28 cellular contexts compared by ENCODE assay signal in genomic region chr1:44757420-44757819, GRCh38. TPM values are rescaled to one million over a fixed set of nuclear protein-coding genes. Genes with fewer than 3 reads are reported as not detected.
DNase-seq lines count a peak whose midpoint lies in the region; ATAC-seq, FAIRE-seq and TF ChIP-seq lines count a peak whose summit lies in the region.
"Had no signal": no experiment of that assay in that cellular context is flagged by ENCODE, and none has a peak within 500 bp of the region (broad histone marks: within the 10 kb centered on the region; RNA-seq: fewer than 3 reads in every experiment).

No MANE protein-coding gene starts in this region.

- POLR2A ChIA-PET in OCI-LY7 (lab: Charles Lee): no interaction called here

- no peak overlapping the region for H3K9ac ChIP-seq in neuronal stem cell (ENCODE audit: low read depth, low read length, poor library complexity)
- H3K9ac ChIP-seq: BLaER1 treated with 17β-estradiol and CSF1 and Interleukin-3, amounts not matched to agents 10 nM and 100 nM; SK-N-SH had no signal

- BruUV-seq in OCI-LY7 (replicated peaks; lab: Mats Ljungman, UMichigan): no TSS peak

- no peak overlapping the region for H2BK120ac ChIP-seq in neuronal stem cell (ENCODE audit: low read depth, low read length)

- no peak overlapping the region for H2BK15ac ChIP-seq in neuronal stem cell (ENCODE audit: low read length)

- peak overlapping the region; percentile 64 for H3K27ac ChIP-seq in OCI-LY7 (ENCODE audit: low read depth, low read length, poor library complexity, severe bottlenecking)
- no peak overlapping the region for H3K27ac ChIP-seq in neuronal stem cell (replicated peaks; ENCODE audit: low read length)
- H3K27ac ChIP-seq: adrenal gland; BLaER1 treated with 17β-estradiol and CSF1 and Interleukin-3, amounts not matched to agents 10 nM and 100 nM; heart right ventricle; thoracic aorta had no signal

- no peak overlapping the region for H3K4me3 Mint-ChIP-seq in natural killer cell treated with Interleukin-12 subunit alpha and Interleukin-12 subunit beta and Interleukin-15 and Interleukin-18, amount 100 ng/mL, for 72 hours
- H3K4me3 Mint-ChIP-seq in natural killer cell: no peak overlapping the region

- H3K23ac ChIP-seq in neuronal stem cell (ENCODE audit: low read depth, low read length, poor library complexity): no peak overlapping the region

- peaks cover 5% of the 10 kb centered on the region for H3K36me3 Mint-ChIP-seq in natural killer cell treated with Interleukin-12 subunit alpha and Interleukin-12 subunit beta and Interleukin-15 and Interleukin-18, amount 100 ng/mL, for 72 hours
- no peaks in the 10 kb centered on the region for H3K36me3 Mint-ChIP-seq in natural killer cell

- no peak for DNase-seq in natural killer cell treated with Interleukin-12 subunit alpha and Interleukin-12 subunit beta and Interleukin-15 and Interleukin-18, amount 100 ng/mL, for 72 hours (ENCODE audit: low spot score)
- no peak for DNase-seq in natural killer cell
- peak; percentile 67 for DNase-seq in OCI-LY7 (ENCODE audit: low spot score)
- no peak for DNase-seq in NCI-H82 treated with DMSO at 0.1 percent for 48 hours (lab: John Stamatoyannopoulos, UW; ENCODE audit: unreplicated experiment)
- DNase-seq in neuronal stem cell (ENCODE audit: low spot score): no peak
- no peak for DNase-seq in D721Med (ENCODE audit: insufficient read length, low spot score)
- DNase-seq in NCI-H524 (lab: John Stamatoyannopoulos, UW): no peak
- DNase-seq: activated CD4-positive, CD25-positive, alpha-beta regulatory T cell; adrenal gland; Calu3; cortex of kidney; heart right ventricle; KBM-7; left lung; midbrain; MV-4-11; NCI-H187 treated with DMSO at 0.1 percent for 48 hours; NCI-H2227 treated with DMSO at 0.1 percent for 48 hours; SK-N-SH; stimulated activated naive CD4-positive, alpha-beta T cell; T-helper 9 cell had no signal

- no peak overlapping the region for H4K91ac ChIP-seq in neuronal stem cell (ENCODE audit: low read depth, low read length, poor library complexity)

- H2BK12ac ChIP-seq in neuronal stem cell (ENCODE audit: low read length): no peak overlapping the region

- H3K79me1 ChIP-seq in neuronal stem cell (ENCODE audit: low read depth, low read length): no peaks in the 10 kb centered on the region

- H3K27me3 ChIP-seq in neuronal stem cell (ENCODE audit: control insufficient read depth in 3 of 3, insufficient read depth in 3 of 3, low read depth in 1 of 3, low read length in 3 of 3): no peaks in the 10 kb centered on the region
- H3K27me3 ChIP-seq: adrenal gland; BLaER1 treated with 17β-estradiol and CSF1 and Interleukin-3, amounts not matched to agents 10 nM and 100 nM; heart right ventricle; left lung had no signal

- no peak overlapping the region for H2BK5ac ChIP-seq in neuronal stem cell (ENCODE audit: low read length)

- CTCF ChIA-PET in OCI-LY7 (lab: Charles Lee; ENCODE audit: unreplicated experiment): no interaction called here

- no peaks in the 10 kb centered on the region for H3K27me3 Mint-ChIP-seq in natural killer cell treated with Interleukin-12 subunit alpha and Interleukin-12 subunit beta and Interleukin-15 and Interleukin-18, amount 100 ng/mL, for 72 hours
- H3K27me3 Mint-ChIP-seq in natural killer cell (ENCODE audit: low read depth in 2 of 2): no peaks in the 10 kb centered on the region

- no peaks in the 10 kb centered on the region for H3K79me2 ChIP-seq in OCI-LY7 (ENCODE audit: insufficient read depth, low read depth, low read length)

- peaks cover 100% of the 10 kb centered on the region for H3K36me3 ChIP-seq in OCI-LY7 (ENCODE audit: insufficient read depth, low read length)
- peaks cover 75 to 100% of the 10 kb centered on the region in 2 donors for H3K36me3 ChIP-seq in neuronal stem cell (replicated peaks in 1 of 2; ENCODE audit: control insufficient read depth in 2 of 2, insufficient read depth in 2 of 2, low read length in 2 of 2)
- H3K36me3 ChIP-seq: adrenal gland, thoracic aorta had no signal

- H3K4me1 ChIP-seq in OCI-LY7 (ENCODE audit: insufficient read depth, low read length, poor library complexity, severe bottlenecking) (peaks cover 24% of the 10 kb centered on the region), neuronal stem cell (ENCODE audit: control insufficient read depth in 2 of 2, insufficient read depth in 1 of 2, low read depth in 1 of 2, low read length in 2 of 2) (no peaks in the 10 kb centered on the region)
- H3K4me1 ChIP-seq: adrenal gland, left lung had no signal

- intact Hi-C loops in natural killer cell (cut with micrococcal nuclease): no loop called here
- intact Hi-C loops in OCI-LY7 (cut with micrococcal nuclease; ENCODE audit: unreplicated experiment): no loop called here

- H3K4ac ChIP-seq in neuronal stem cell (ENCODE audit: low read length): no peak overlapping the region

- no peak overlapping the region for H4K8ac ChIP-seq in neuronal stem cell (ENCODE audit: low read depth, low read length)

- H3K9me3 Mint-ChIP-seq in natural killer cell treated with Interleukin-12 subunit alpha and Interleukin-12 subunit beta and Interleukin-15 and Interleukin-18, amount 100 ng/mL, for 72 hours: no peaks in the 10 kb centered on the region
- H3K9me3 Mint-ChIP-seq in natural killer cell: no peaks in the 10 kb centered on the region

- H3K4me3 ChIP-seq in OCI-LY7 (ENCODE audit: low read depth, low read length, poor library complexity, severe bottlenecking): peak overlapping the region; percentile 25
- H3K4me3 ChIP-seq in neuronal stem cell (ENCODE audit: low read length in 2 of 2): no peak overlapping the region
- H3K4me3 ChIP-seq: adrenal gland; BLaER1 treated with 17β-estradiol and CSF1 and Interleukin-3, amounts not matched to agents 10 nM and 100 nM; heart right ventricle; left lung; thoracic aorta had no signal

- peaks cover 4 to 5% of the 10 kb centered on the region in 2 donors for H3K4me1 Mint-ChIP-seq in natural killer cell treated with Interleukin-12 subunit alpha and Interleukin-12 subunit beta and Interleukin-15 and Interleukin-18, amount 100 ng/mL, for 72 hours (ENCODE audit: low read depth in 2 of 2)
- peaks cover 0 to 8% of the 10 kb centered on the region in 2 donors for H3K4me1 Mint-ChIP-seq in natural killer cell

- no peak for TF ChIP-seq CTCF in natural killer cell (IDR thresholded peaks at IDR 0.05)
- no peak for TF ChIP-seq CTCF in OCI-LY7 (conservative IDR thresholded peaks at IDR 0.05; ENCODE audit: low read length)
- TF ChIP-seq CTCF in D721Med (IDR thresholded peaks at IDR 0.05; ENCODE audit: insufficient read depth, missing control alignments): no peak

- no peak for FAIRE-seq in D721Med (lab: Jason Lieb, UNC)

- H3K27ac Mint-ChIP-seq in natural killer cell treated with Interleukin-12 subunit alpha and Interleukin-12 subunit beta and Interleukin-15 and Interleukin-18, amount 100 ng/mL, for 72 hours: peak overlapping the region in 1 of 2 donors; percentile 75
- H3K27ac Mint-ChIP-seq in natural killer cell: no peak overlapping the region

- H4K20me1 ChIP-seq in OCI-LY7 (ENCODE audit: insufficient read depth, low read length): no peaks in the 10 kb centered on the region

- H3K4me2 ChIP-seq in OCI-LY7 (ENCODE audit: low read length) (peak overlapping the region; percentile 75), neuronal stem cell (ENCODE audit: insufficient read depth, low read length, poor library complexity, severe bottlenecking) (no peak overlapping the region)
- H3K4me2 ChIP-seq: SK-N-SH had no signal

- no peaks in the 10 kb centered on the region for H3K9me2 ChIP-seq in OCI-LY7 (ENCODE audit: insufficient read depth, low read length)
- H3K9me2 ChIP-seq: SK-N-SH had no signal

- no peak overlapping the region for H2AFZ ChIP-seq in OCI-LY7 (ENCODE audit: low read length)
- H2AFZ ChIP-seq in neuronal stem cell (ENCODE audit: low read length): no peak overlapping the region

- H3K9me3 ChIP-seq in OCI-LY7 (ENCODE audit: low read length): no peaks in the 10 kb centered on the region
- peaks cover 0 to 2% of the 10 kb centered on the region in 2 donors for H3K9me3 ChIP-seq in neuronal stem cell (replicated peaks in 1 of 2; ENCODE audit: control insufficient read depth in 2 of 2, insufficient read depth in 1 of 2, low read depth in 1 of 2, low read length in 2 of 2)
- H3K9me3 ChIP-seq: adrenal gland; BLaER1 treated with 17β-estradiol and CSF1 and Interleukin-3, amounts not matched to agents 10 nM and 100 nM; heart right ventricle; left lung; SK-N-SH; thoracic aorta had no signal

- no peak overlapping the region for H2AK5ac ChIP-seq in neuronal stem cell (ENCODE audit: low read depth, low read length)

- WGBS in neuronal stem cell (ENCODE audit: extremely low coverage in 2 of 2, insufficient read length in 2 of 2, insufficient replicate concordance in 1 of 2), 2 donors: no CpG with 5 or more reads among the region's 2 CpGs

- H3K18ac ChIP-seq in neuronal stem cell (ENCODE audit: low read length): no peak overlapping the region

- H3K14ac ChIP-seq in neuronal stem cell (ENCODE audit: low read length): no peak overlapping the region

- peak; percentile 53 to 62 for ATAC-seq in natural killer cell treated with Interleukin-12 subunit alpha and Interleukin-12 subunit beta and Interleukin-15 and Interleukin-18, amount 100 ng/mL, for 72 hours
- ATAC-seq in natural killer cell: no peak
- peak; percentile 48 for ATAC-seq in GM21529 (IDR thresholded peaks at IDR 0.05; ENCODE audit: unreplicated experiment)
- ATAC-seq: heart right ventricle, left lung had no signal

RNA-seq across cellular contexts. Expression of gene KIF2C, which starts 17.8 kb away (rescaled TPM):
- total RNA-seq in natural killer cell treated with Interleukin-12 subunit alpha and Interleukin-12 subunit beta and Interleukin-15 and Interleukin-18, amount 100 ng/mL, for 72 hours: 10 to 100 TPM; 44.5 to 97.0 TPM
- total RNA-seq in natural killer cell: 1 to 10 TPM in 1 of 3 donors, under 1 TPM in 2; 0.59 to 1.3 (median 0.93) TPM
- 150 and 159 TPM in 2 replicates for total RNA-seq in OCI-LY7 (2014; rRNA removed; shearing (Covaris generic))
- total RNA-seq in OCI-LY7 (2022): 140 and 156 TPM in 2 replicates
- 90.4 TPM for polyA plus RNA-seq in neuronal stem cell (2013, experiment 1 of 2)
- 92.2 TPM for polyA plus RNA-seq in neuronal stem cell (2013, experiment 2 of 2)

RNA-seq across cellular contexts. Expression of gene RPS8, which starts 17.9 kb away (rescaled TPM):
- 1,000 to 10,000 TPM; 1,070 to 1,127 TPM for total RNA-seq in natural killer cell treated with Interleukin-12 subunit alpha and Interleukin-12 subunit beta and Interleukin-15 and Interleukin-18, amount 100 ng/mL, for 72 hours
- total RNA-seq in natural killer cell (1,000 to 10,000 TPM in 2 of 3 donors, 100 to 1,000 TPM in 1; 848 to 1,092 (median 1,009) TPM), OCI-LY7 (2022) (2,707 and 2,775 TPM in 2 replicates)
- total RNA-seq in OCI-LY7 (2014; rRNA removed; shearing (Covaris generic)): 4,149 and 4,355 TPM in 2 replicates
- 7,805 TPM for polyA plus RNA-seq in neuronal stem cell (2013, experiment 1 of 2)
- 7,922 TPM for polyA plus RNA-seq in neuronal stem cell (2013, experiment 2 of 2)

RNA-seq across cellular contexts. Expression of gene RNU5D-1, which starts 26.4 kb away (rescaled TPM):
- not detected for total RNA-seq in natural killer cell treated with Interleukin-12 subunit alpha and Interleukin-12 subunit beta and Interleukin-15 and Interleukin-18, amount 100 ng/mL, for 72 hours
- not detected for total RNA-seq in natural killer cell
- total RNA-seq in OCI-LY7 (2014; rRNA removed; shearing (Covaris generic)): not detected in 2 replicates
- not detected in 2 replicates for total RNA-seq in OCI-LY7 (2022)
- polyA plus RNA-seq in neuronal stem cell (2013, experiment 1 of 2): not detected
- polyA plus RNA-seq in neuronal stem cell (2013, experiment 2 of 2): not detected
- total RNA-seq: activated CD8-positive, alpha-beta memory T cell treated with anti-CD3 and anti-CD28 coated beads for 36 hours; adrenal gland; Calu3; heart right ventricle; left lung; posterior vena cava; RPMI7951; thoracic aorta had no signal
- polyA plus RNA-seq: adrenal gland, heart right ventricle, neural cell, SK-N-SH had no signal

RNA-seq across cellular contexts. Expression of gene BEST4, which starts 30.6 kb away (rescaled TPM):
- total RNA-seq in natural killer cell treated with Interleukin-12 subunit alpha and Interleukin-12 subunit beta and Interleukin-15 and Interleukin-18, amount 100 ng/mL, for 72 hours: under 1 TPM in 1 of 2 donors, not detected in 1; 0.47 TPM
- total RNA-seq in natural killer cell (under 1 TPM; 0.18 to 0.33 (median 0.28) TPM), OCI-LY7 (2022) (3.1 and 3.3 TPM in 2 replicates)
- total RNA-seq in OCI-LY7 (2014; rRNA removed; shearing (Covaris generic)): 0.44 and 0.93 TPM in 2 replicates
- 2.1 TPM for polyA plus RNA-seq in neuronal stem cell (2013, experiment 1 of 2)
- polyA plus RNA-seq in neuronal stem cell (2013, experiment 2 of 2): 1.9 TPM
- total RNA-seq: RPMI7951 had no signal
- polyA plus RNA-seq: neural cell had no signal

RNA-seq across cellular contexts. Expression of gene PLK3, which starts 42.8 kb away (rescaled TPM):
- total RNA-seq in natural killer cell treated with Interleukin-12 subunit alpha and Interleukin-12 subunit beta and Interleukin-15 and Interleukin-18, amount 100 ng/mL, for 72 hours: 10 to 100 TPM; 27.4 to 64.3 TPM
- total RNA-seq in natural killer cell (10 to 100 TPM; 39.5 to 89.2 (median 78.1) TPM), OCI-LY7 (2022) (8.8 and 10.8 TPM in 2 replicates)
- total RNA-seq in OCI-LY7 (2014; rRNA removed; shearing (Covaris generic)): 8.3 and 10.1 TPM in 2 replicates
- polyA plus RNA-seq in neuronal stem cell (2013, experiment 1 of 2): 8.3 TPM
- 7.4 TPM for polyA plus RNA-seq in neuronal stem cell (2013, experiment 2 of 2)

Comparison
In these comparisons a context has a peak if more than half of its experiments do, and no peak if none do; other contexts are left out.
1. ATAC-seq: peak in natural killer cell treated with Interleukin-12 subunit alpha and Interleukin-12 subunit beta and Interleukin-15 and Interleukin-18, amount 100 ng/mL, for 72 hours (2 of 2) and GM21529 (single experiment); none in natural killer cell (0 of 3).
2. RNA of gene KIF2C, which starts 17.8 kb away (total RNA-seq): 140 to 159 TPM in OCI-LY7 and 44.5 to 97.0 TPM in natural killer cell treated with Interleukin-12 subunit alpha and Interleukin-12 subunit beta and Interleukin-15 and Interleukin-18, amount 100 ng/mL, for 72 hours; 0.59 to 1.3 TPM in natural killer cell; every median in the first group is over 10 times any median in the second.